Comparison of ENCODE assay signal across 27 cellular contexts in genomic region chr7:148633761-148634160, GRCh38. TPM values are rescaled to one million over a fixed set of nuclear protein-coding genes. Genes with fewer than 3 reads are reported as not detected.
DNase-seq lines count a peak whose midpoint lies in the region; ATAC-seq, FAIRE-seq and TF ChIP-seq lines count a peak whose summit lies in the region.
"Had no signal": no experiment of that assay in that cellular context is flagged by ENCODE, and none has a peak within 500 bp of the region (broad histone marks: within the 10 kb centered on the region; RNA-seq: fewer than 3 reads in every experiment).

No MANE protein-coding gene starts in this region.

- TF ChIP-seq CTCF in HepG2 (CRISPR knock-in tag; IDR thresholded peaks at IDR 0.05): no peak
- no peak for TF ChIP-seq CTCF in right lobe of liver (IDR thresholded peaks at IDR 0.05)
- TF ChIP-seq CTCF in mammary epithelial cell (conservative IDR thresholded peaks at IDR 0.05 in 1 of 2, IDR thresholded peaks at IDR 0.05 in 1 of 2; ENCODE audit: extremely low read depth in 1 of 2, insufficient read depth in 1 of 2, low read depth in 1 of 2, low read length in 2 of 2): no peak
- no peak for TF ChIP-seq CTCF in ascending aorta (IDR thresholded peaks at IDR 0.05)

- in situ Hi-C loops in HepG2 (cut with HindIII; ENCODE audit: extremely low pct_ligation_motif_present, low pct_unique_long_range_greater_than_20kb) (no loop called here), mammary epithelial cell (cut with MboI; ENCODE audit: low sequenced_read_pairs in 2 of 2) (no loop called here)

- POLR2A ChIA-PET in HepG2 (lab: Yijun Ruan, JAX): no interaction called here

- H2AFZ ChIP-seq in HepG2 (ENCODE audit: low read length) (no peak overlapping the region), mammary epithelial cell (ENCODE audit: low read depth, low read length) (no peak overlapping the region)

- WGBS in HepG2 (ENCODE audit: low lambda C conversion rate): 54% methylated on average over 6 of the region's 6 CpGs
- 82% methylated on average over 6 of the region's 6 CpGs for WGBS in right lobe of liver (ENCODE audit: insufficient coverage, low coverage, low lambda C conversion rate, missing lambda C conversion rate)
- WGBS in mammary epithelial cell (ENCODE audit: low coverage, missing lambda C conversion rate): 81% methylated on average over 6 of the region's 6 CpGs

- H3K4me1 ChIP-seq in HepG2 (ENCODE audit: insufficient read depth, low read length) (peaks cover 24% of the 10 kb centered on the region), right lobe of liver (no peaks in the 10 kb centered on the region), mammary epithelial cell (ENCODE audit: insufficient read depth, low read length) (no peaks in the 10 kb centered on the region), ascending aorta (no peaks in the 10 kb centered on the region)
- H3K4me1 ChIP-seq: body of pancreas, testis had no signal

- FAIRE-seq in HepG2 (lab: Jason Lieb, UNC): no peak
- FAIRE-seq: K562 had no signal

- H3K79me2 ChIP-seq in HepG2 (ENCODE audit: insufficient read depth, low read length) (no peaks in the 10 kb centered on the region), mammary epithelial cell (ENCODE audit: insufficient read depth, low read length) (no peaks in the 10 kb centered on the region)

- CTCF ChIA-PET in HepG2 (lab: Yijun Ruan, JAX; ENCODE audit: low intra/inter-chr PET ratio, low total read pairs) (no interaction called here), mammary epithelial cell (lab: Charles Lee; ENCODE audit: low non-redundant PET) (no interaction called here)

- peak; percentile 39; the same call in 1 of the 3 replicates for ATAC-seq in HepG2
- ATAC-seq in right lobe of liver: no peak
- no peak for ATAC-seq in GM18870 (IDR thresholded peaks at IDR 0.05; ENCODE audit: unreplicated experiment)
- ATAC-seq: body of pancreas, heart left ventricle, K562, left cardiac atrium had no signal

- BruUV-seq in HepG2 (replicated peaks; lab: Mats Ljungman, UMichigan) (no TSS peak), mammary epithelial cell (replicated peaks; lab: Mats Ljungman, UMichigan) (no TSS peak)

- TF ChIP-seq POLR2A in HepG2 (IDR thresholded peaks at IDR 0.05; ENCODE audit: insufficient read depth in 1 of 2, low read depth in 2 of 2, low read length in 2 of 2) (no peak), right lobe of liver (IDR thresholded peaks at IDR 0.05) (no peak)

- H3K27me3 ChIP-seq in HepG2 (ENCODE audit: control insufficient read depth in 1 of 2, insufficient read depth in 2 of 2, low read length in 2 of 2) (no peaks in the 10 kb centered on the region), right lobe of liver (no peaks in the 10 kb centered on the region), mammary epithelial cell (ENCODE audit: insufficient read depth, low read length) (peaks cover 2% of the 10 kb centered on the region), ascending aorta (no peaks in the 10 kb centered on the region)
- H3K27me3 ChIP-seq: body of pancreas, testis had no signal

- no peaks in the 10 kb centered on the region for H3K9me3 ChIP-seq in HepG2 (ENCODE audit: low read length)
- H3K9me3 ChIP-seq in right lobe of liver: no peaks in the 10 kb centered on the region
- no peaks in the 10 kb centered on the region for H3K9me3 ChIP-seq in mammary epithelial cell (replicated peaks; ENCODE audit: insufficient read depth, low read length)
- no peaks in the 10 kb centered on the region for H3K9me3 ChIP-seq in ascending aorta
- H3K9me3 ChIP-seq: body of pancreas, heart left ventricle, testis had no signal

- dilution Hi-C loops in mammary epithelial cell (cut with HindIII; ENCODE audit: low sequenced_read_pairs): no loop called here

- no peaks in the 10 kb centered on the region for H4K20me1 ChIP-seq in HepG2 (ENCODE audit: insufficient read depth, low read length)
- H4K20me1 ChIP-seq in mammary epithelial cell (ENCODE audit: insufficient read depth, low read length): no peaks in the 10 kb centered on the region

- TF ChIP-seq EP300 in HepG2 (IDR thresholded peaks at IDR 0.05; ENCODE audit: low read depth in 2 of 2, low read length in 2 of 2) (no peak), HepG2 (CRISPR knock-in tag; IDR thresholded peaks at IDR 0.05; ENCODE audit: borderline replicate concordance) (no peak)

- DNase-seq in HepG2 (ENCODE audit: low spot score): no peak
- no peak for DNase-seq in right lobe of liver
- DNase-seq in M059J (ENCODE audit: low read depth): peak; percentile 81
- DNase-seq in mammary epithelial cell: peak; percentile 79
- DNase-seq in stromal cell of bone marrow (ENCODE audit: low read depth): peak; percentile 24
- no peak for DNase-seq in NCI-H510A (lab: John Stamatoyannopoulos, UW)
- no peak for DNase-seq in ascending aorta (ENCODE audit: low spot score in 2 of 2)
- DNase-seq: ACHN; activated CD4-positive, alpha-beta T cell treated with anti-CD3 and anti-CD28 coated beads, Interleukin-2, amount 50 U/mL, for 4 hours; activated CD8-positive, alpha-beta memory T cell treated with anti-CD3 and anti-CD28 coated beads, Interleukin-2, amount 50 U/mL, for 48 hours; body of pancreas; C1 segment of cervical spinal cord; DND-41; effector CD4-positive, alpha-beta T cell; heart left ventricle; left cardiac atrium; NCI-H2171; NCI-H524 treated with DMSO at 0.1 percent for 48 hours; nucleus accumbens; retina; T-helper 9 cell; testis had no signal

- H3K4me3 ChIP-seq in HepG2 (replicated peaks in 1 of 3; ENCODE audit: insufficient read depth in 1 of 3, low read depth in 2 of 3, low read length in 3 of 3) (no peak overlapping the region), right lobe of liver (no peak overlapping the region), mammary epithelial cell (replicated peaks in 1 of 3; ENCODE audit: insufficient read depth in 1 of 3, low read depth in 2 of 3, low read length in 3 of 3) (no peak overlapping the region), ascending aorta (no peak overlapping the region)
- H3K4me3 ChIP-seq: body of pancreas, heart left ventricle, K562, testis had no signal

- no peak overlapping the region for H3K4me2 ChIP-seq in HepG2 (ENCODE audit: low read depth, low read length)
- H3K4me2 ChIP-seq in mammary epithelial cell (ENCODE audit: insufficient read depth, low read depth, low read length): no peak overlapping the region

- no peak overlapping the region for H3K27ac ChIP-seq in HepG2 (ENCODE audit: extremely low read length, insufficient read depth, low read length)
- no peak overlapping the region for H3K27ac ChIP-seq in right lobe of liver
- H3K27ac ChIP-seq in mammary epithelial cell (ENCODE audit: insufficient read depth, low read depth, low read length): no peak overlapping the region
- no peak overlapping the region for H3K27ac ChIP-seq in ascending aorta
- H3K27ac ChIP-seq: body of pancreas, heart left ventricle, testis had no signal

- TF ChIP-seq RAD21 in HepG2 (CRISPR knock-in tag; IDR thresholded peaks at IDR 0.05): no peak

- H3K36me3 ChIP-seq in HepG2 (replicated peaks in 1 of 2; ENCODE audit: control insufficient read depth in 1 of 2, insufficient read depth in 2 of 2, low read length in 2 of 2) (no peaks in the 10 kb centered on the region), right lobe of liver (no peaks in the 10 kb centered on the region), mammary epithelial cell (ENCODE audit: insufficient read depth, low read length) (no peaks in the 10 kb centered on the region), ascending aorta (no peaks in the 10 kb centered on the region)
- H3K36me3 ChIP-seq: heart left ventricle had no signal

- intact Hi-C loops in HepG2 (cut with micrococcal nuclease; ENCODE audit: unreplicated experiment) (no loop called here), right lobe of liver (cut with DNase I) (no loop called here), mammary epithelial cell (cut with micrococcal nuclease) (no loop called here), ascending aorta (cut with DNase I) (no loop called here)

- H3K9ac ChIP-seq in HepG2 (ENCODE audit: insufficient read depth, low read depth, low read length) (no peak overlapping the region), mammary epithelial cell (ENCODE audit: insufficient read depth, low read length) (no peak overlapping the region)

TF ChIP-seq in HepG2, 621 proteins besides CTCF, POLR2A, EP300 and RAD21 (continues in another document):
- TF ChIP-seq ZNF614 (CRISPR knock-in tag; IDR thresholded peaks at IDR 0.05; ENCODE audit: borderline replicate concordance): no peak
- no peak for TF ChIP-seq NR2F1 (CRISPR knock-in tag; IDR thresholded peaks at IDR 0.05)

RNA-seq across cellular contexts. Expression of gene C7orf33, which starts 43.2 kb away (rescaled TPM):
- total RNA-seq in HepG2 (2016; rRNA removed; fragmentation: Illumina TruSeq; extraction: Trizol) (not detected in 2 replicates), right lobe of liver (not detected), mammary epithelial cell (not detected), ascending aorta (not detected)
- total RNA-seq in HepG2 (2016; cell fraction: cytosol; rRNA removed; fragmentation: Illumina TruSeq; extraction: Trizol; ENCODE audit: low read depth): not detected in 2 replicates
- not detected in 2 replicates for total RNA-seq in HepG2 (2016; cell fraction: insoluble cytoplasmic fraction; rRNA removed; fragmentation: Illumina TruSeq; extraction: Trizol)
- total RNA-seq in HepG2 (2016; cell fraction: membrane; rRNA removed; fragmentation: Illumina TruSeq; extraction: Trizol): not detected in 2 replicates
- not detected in 2 replicates for total RNA-seq in HepG2 (2016; cell fraction: nucleus; rRNA removed; fragmentation: Illumina TruSeq; extraction: Trizol)
- polyA plus RNA-seq in HepG2 (2011; rRNA removed) (0.04 TPM in 1 of 2 replicates, not detected in the other), mammary epithelial cell (not detected)
- polyA plus RNA-seq in HepG2 (2011; cell fraction: cytosol; rRNA removed): not detected in 2 replicates
- polyA plus RNA-seq in HepG2 (2011; cell fraction: nucleus; rRNA removed): not detected in 2 replicates
- polyA plus RNA-seq in HepG2 (2012): not detected in 2 replicates
- not detected in 2 replicates for polyA plus RNA-seq in HepG2 (2016; cell fraction: cytosol; fragmentation: Illumina TruSeq; extraction: Trizol; ENCODE audit: low read depth)
- polyA plus RNA-seq in HepG2 (2016; cell fraction: insoluble cytoplasmic fraction; fragmentation: Illumina TruSeq; extraction: Trizol; ENCODE audit: low read depth): not detected in 2 replicates
- not detected in 2 replicates for polyA plus RNA-seq in HepG2 (2016; cell fraction: membrane; fragmentation: Illumina TruSeq; extraction: Trizol; ENCODE audit: low read depth)
- polyA plus RNA-seq in HepG2 (2016; cell fraction: nucleus; fragmentation: Illumina TruSeq; extraction: Trizol; ENCODE audit: insufficient read depth, low read depth): not detected in 2 replicates
- not detected in 2 replicates for polyA minus RNA-seq in HepG2 (2011; rRNA and poly(A)+ RNA removed; ENCODE audit: low replicate concordance)
- not detected in 2 replicates for polyA minus RNA-seq in HepG2 (2011; cell fraction: cytosol; rRNA and poly(A)+ RNA removed)
- not detected in 2 replicates for polyA minus RNA-seq in HepG2 (2011; cell fraction: nucleus; rRNA and poly(A)+ RNA removed)
- total RNA-seq in M059J (2014; rRNA removed; shearing (Covaris generic)): not detected in 2 replicates
- not detected for polyA minus RNA-seq in mammary epithelial cell
- total RNA-seq: activated T-helper 2 cell treated with anti-CD3 and anti-CD28 coated beads, Interferon-gamma antibody, Interleukin-2, Interleukin-4, amounts not matched to agents 10 μg/mL and 5 μg/mL and 100 μg/mL, durations not matched to agents 14 hours and 24 hours and 36 hours; body of pancreas; epithelial cell of proximal tubule; fibroblast of villous mesenchyme; heart left ventricle; K562; left cardiac atrium had no signal
- polyA plus RNA-seq: heart left ventricle had no signal

Comparison
In these comparisons a context has a peak if more than half of its experiments do, and no peak if none do; other contexts are left out.
1. DNase-seq: peak in M059J (single experiment), mammary epithelial cell (single experiment) and stromal cell of bone marrow (single experiment); none in HepG2 (single experiment), right lobe of liver (0 of 3), NCI-H510A (single experiment) and ascending aorta (0 of 2).